In genomic region chr14:64504897-64505771, GRCh38 we compare ENCODE assay signal across 8 cellular contexts. TPM values are rescaled to one million over a fixed set of nuclear protein-coding genes. Genes with fewer than 3 reads are reported as not detected.
DNase-seq lines count a peak whose midpoint lies in the region; ATAC-seq and TF ChIP-seq lines count a peak whose summit lies in the region.

No MANE protein-coding gene starts in this region.

- H3K4me1 ChIP-seq in RWPE2 (ENCODE audit: insufficient read depth, poor library complexity, severe bottlenecking), result peaks cover 48% of the 10 kb centered on the region

- no peaks in the 10 kb centered on the region for H3K9me3 ChIP-seq in RWPE2 (ENCODE audit: severe bottlenecking)

- ATAC-seq in GM21576 (IDR thresholded peaks at IDR 0.05; ENCODE audit: unreplicated experiment), result peak; percentile 25
- peak; percentile 44 for ATAC-seq in RWPE2 (ENCODE audit: low read depth)
- peak; percentile 24 to 41 (median 27) for ATAC-seq in natural killer cell
- peak; percentile 63 for ATAC-seq in stimulated activated memory B cell treated with anti-CD40 and anti-IgM and Interleukin-4, amounts not matched to agents 10 μg/mL and 1 μg/mL and 100 μg/mL, for 72 hours

- no peaks in the 10 kb centered on the region for H3K9me3 Mint-ChIP-seq in natural killer cell
- no peaks in the 10 kb centered on the region for H3K9me3 Mint-ChIP-seq in stimulated activated memory B cell treated with anti-CD40 and anti-IgM and Interleukin-4, amounts not matched to agents 10 μg/mL and 1 μg/mL and 100 μg/mL, for 72 hours

- intact Hi-C loops in natural killer cell (cut with micrococcal nuclease), result loop anchor here (5.0 to 10.0 kb wide), 3 partner anchors 38 to 200 kb away; partner anchors contain the start of genes AKAP5, MTHFD1 and PLEKHG3

- H3K4me3 Mint-ChIP-seq in natural killer cell, result peak overlapping the region; percentile 98
- H3K4me3 Mint-ChIP-seq in stimulated activated memory B cell treated with anti-CD40 and anti-IgM and Interleukin-4, amounts not matched to agents 10 μg/mL and 1 μg/mL and 100 μg/mL, for 72 hours, result peak overlapping the region; percentile 91

- no peaks in the 10 kb centered on the region for H3K27me3 Mint-ChIP-seq in natural killer cell (ENCODE audit: low read depth in 2 of 2)
- H3K27me3 Mint-ChIP-seq in stimulated activated memory B cell treated with anti-CD40 and anti-IgM and Interleukin-4, amounts not matched to agents 10 μg/mL and 1 μg/mL and 100 μg/mL, for 72 hours, result no peaks in the 10 kb centered on the region

- peak overlapping the region; percentile 99 for H3K27ac Mint-ChIP-seq in natural killer cell
- peak overlapping the region; percentile 99 for H3K27ac Mint-ChIP-seq in stimulated activated memory B cell treated with anti-CD40 and anti-IgM and Interleukin-4, amounts not matched to agents 10 μg/mL and 1 μg/mL and 100 μg/mL, for 72 hours

- H3K36me3 ChIP-seq in RWPE2 (ENCODE audit: low read depth), result no peaks in the 10 kb centered on the region

- no peaks in the 10 kb centered on the region for H3K27me3 ChIP-seq in RWPE2 (ENCODE audit: insufficient read depth, poor library complexity, severe bottlenecking)

- H3K4me3 ChIP-seq in RWPE2 (ENCODE audit: severe bottlenecking), result peak overlapping the region; percentile 81
- H3K4me3 ChIP-seq in fibroblast of pulmonary artery (replicated peaks; ENCODE audit: low read depth, low read length), result peak overlapping the region; percentile 76

- H3K4me1 Mint-ChIP-seq in natural killer cell, result peaks cover 71 to 77% of the 10 kb centered on the region in 2 donors
- peaks cover 68% of the 10 kb centered on the region for H3K4me1 Mint-ChIP-seq in stimulated activated memory B cell treated with anti-CD40 and anti-IgM and Interleukin-4, amounts not matched to agents 10 μg/mL and 1 μg/mL and 100 μg/mL, for 72 hours

- DNase-seq in COLO668 (lab: John Stamatoyannopoulos, UW; ENCODE audit: unreplicated experiment) (peak; percentile 91), Kasumi-1 (lab: John Stamatoyannopoulos, UW) (peak; percentile 86 to 89), RWPE2 (ENCODE audit: low spot score) (peak; percentile 95), fibroblast of pulmonary artery (ENCODE audit: low read depth) (peak; percentile 84), natural killer cell (peak; percentile 71)
- peak; percentile 77 for DNase-seq in activated T-helper 9 cell treated with anti-CD3 and anti-CD28 coated beads, Interleukin-2, amount 50 U/mL, for 16 hours (ENCODE audit: low read depth)

- TF ChIP-seq CTCF in RWPE2 (IDR thresholded peaks at IDR 0.05; ENCODE audit: poor library complexity, severe bottlenecking) (no peak), fibroblast of pulmonary artery (IDR thresholded peaks at IDR 0.05; ENCODE audit: low read length, missing control alignments) (no peak), natural killer cell (IDR thresholded peaks at IDR 0.05) (no peak)

- no peaks in the 10 kb centered on the region for H3K36me3 Mint-ChIP-seq in natural killer cell
- H3K36me3 Mint-ChIP-seq in stimulated activated memory B cell treated with anti-CD40 and anti-IgM and Interleukin-4, amounts not matched to agents 10 μg/mL and 1 μg/mL and 100 μg/mL, for 72 hours, result peaks cover 8% of the 10 kb centered on the region

- peak overlapping the region; percentile 97 for H3K27ac ChIP-seq in RWPE2 (ENCODE audit: poor library complexity, severe bottlenecking)

RNA-seq across cellular contexts. Expression of gene ZBTB1, which starts 0.6 kb away (rescaled TPM):
- 100 to 1,000 TPM; 146 to 166 (median 151) TPM for total RNA-seq in natural killer cell

RNA-seq across cellular contexts. Expression of gene ZBTB25, which starts 1.5 kb away (rescaled TPM):
- total RNA-seq in natural killer cell, result 10 to 100 TPM; 29.7 to 36.7 (median 31.1) TPM

RNA-seq across cellular contexts. Expression of gene HSPA2, which starts 35.4 kb away (rescaled TPM):
- total RNA-seq in natural killer cell, result 1 to 10 TPM; 1.1 to 1.5 (median 1.1) TPM

RNA-seq across cellular contexts. Expression of gene AKAP5, which starts 39.8 kb away (rescaled TPM):
- total RNA-seq in natural killer cell, result 10 to 100 TPM; 11.1 to 16.3 (median 12.0) TPM

RNA-seq across cellular contexts. Expression of gene PPP1R36, which starts 44.6 kb away (rescaled TPM):
- total RNA-seq in natural killer cell, result 1 to 10 TPM in 2 of 3 donors, under 1 TPM in 1; 0.60 to 1.2 (median 1.0) TPM

Comparison
In these comparisons a context has a peak if more than half of its experiments do, and no peak if none do; other contexts are left out.
1. Peak in every context shown above with its lines: DNase-seq, ATAC-seq, H3K4me3 ChIP-seq and H3K27ac ChIP-seq.